In genomic region chr1:205678286-205679111, GRCh38 we compare ENCODE assay signal across 11 cellular contexts. TPM values are rescaled to one million over a fixed set of nuclear protein-coding genes. Genes with fewer than 3 reads are reported as not detected.
DNase-seq lines count a peak whose midpoint lies in the region; ATAC-seq, FAIRE-seq and TF ChIP-seq lines count a peak whose summit lies in the region.
"Had no signal": no experiment of that assay in that cellular context is flagged by ENCODE, and none has a peak within 500 bp of the region (broad histone marks: within the 10 kb centered on the region; RNA-seq: fewer than 3 reads in every experiment).

No MANE protein-coding gene starts in this region.

- no peaks in the 10 kb centered on the region for H3K36me3 Mint-ChIP-seq in activated CD4-positive, alpha-beta T cell treated with anti-CD3 and anti-CD28 coated beads, Interleukin-2, amount 10 ng/mL, durations not matched to agents 7 days and 5 days (ENCODE audit: low read depth)
- H3K36me3 Mint-ChIP-seq in central memory CD8-positive, alpha-beta T cell (ENCODE audit: insufficient read depth), result peaks cover 2% of the 10 kb centered on the region

- ATAC-seq in central memory CD8-positive, alpha-beta T cell (replicated peaks; ENCODE audit: extremely low read depth, poor library complexity, severe bottlenecking), result no peak
- ATAC-seq in HepG2 (peak; percentile 19), GM21825 (IDR thresholded peaks at IDR 0.05; ENCODE audit: unreplicated experiment) (no peak)

- no peak overlapping the region for H3K27ac Mint-ChIP-seq in activated CD4-positive, alpha-beta T cell treated with anti-CD3 and anti-CD28 coated beads, Interleukin-2, amount 10 ng/mL, durations not matched to agents 7 days and 5 days
- H3K27ac Mint-ChIP-seq in central memory CD8-positive, alpha-beta T cell (ENCODE audit: low read depth), result no peak overlapping the region

- peaks cover 32% of the 10 kb centered on the region for H3K27me3 Mint-ChIP-seq in activated CD4-positive, alpha-beta T cell treated with anti-CD3 and anti-CD28 coated beads, Interleukin-2, amount 10 ng/mL, durations not matched to agents 7 days and 5 days
- peaks cover 13% of the 10 kb centered on the region for H3K27me3 Mint-ChIP-seq in central memory CD8-positive, alpha-beta T cell

- peaks cover 0 to 2% of the 10 kb centered on the region in 2 experiments; a peak in 2 of 5 replicates for H3K27me3 ChIP-seq in HepG2 (ENCODE audit: control insufficient read depth in 1 of 2, insufficient read depth in 2 of 2, low read length in 2 of 2)
- H3K27me3 ChIP-seq in testis, result no peaks in the 10 kb centered on the region

- H3K9me3 ChIP-seq in HepG2 (ENCODE audit: low read length), result no peaks in the 10 kb centered on the region
- no peaks in the 10 kb centered on the region for H3K9me3 ChIP-seq in testis

- intact Hi-C loops in HepG2 (cut with micrococcal nuclease; ENCODE audit: unreplicated experiment), result no loop called here
- intact Hi-C loops in testis (cut with DNase I; ENCODE audit: low total_unique reads), result no loop called here

- FAIRE-seq in HepG2 (lab: Jason Lieb, UNC), result no peak

- TF ChIP-seq CTCF in HepG2 (CRISPR knock-in tag; IDR thresholded peaks at IDR 0.05) (no peak), testis (IDR thresholded peaks at IDR 0.05) (no peak)

- no peak overlapping the region for H2AFZ ChIP-seq in HepG2 (ENCODE audit: low read length)

- BruUV-seq in HepG2 (replicated peaks; lab: Mats Ljungman, UMichigan), result no TSS peak

- TF ChIP-seq RAD21 in HepG2 (CRISPR knock-in tag; IDR thresholded peaks at IDR 0.05), result no peak

- H3K4me3 Mint-ChIP-seq in activated CD4-positive, alpha-beta T cell treated with anti-CD3 and anti-CD28 coated beads, Interleukin-2, amount 10 ng/mL, durations not matched to agents 7 days and 5 days, result peak overlapping the region; percentile 73
- peak overlapping the region; percentile 78 for H3K4me3 Mint-ChIP-seq in central memory CD8-positive, alpha-beta T cell

- H3K4me3 ChIP-seq in HepG2 (replicated peaks in 1 of 3; ENCODE audit: insufficient read depth in 1 of 3, low read depth in 2 of 3, low read length in 3 of 3), result peak overlapping the region; percentile 62 to 79 (median 74)
- peak overlapping the region in 1 of 2 donors; percentile 69 for H3K4me3 ChIP-seq in testis

- peak overlapping the region; percentile 96 for H3K4me2 ChIP-seq in HepG2 (ENCODE audit: low read depth, low read length)

- TF ChIP-seq POLR2A in HepG2 (IDR thresholded peaks at IDR 0.05; ENCODE audit: insufficient read depth in 1 of 2, low read depth in 2 of 2, low read length in 2 of 2), result no peak
- TF ChIP-seq POLR2A in testis (IDR thresholded peaks at IDR 0.05), result no peak

- TF ChIP-seq EP300 in HepG2 (IDR thresholded peaks at IDR 0.05; ENCODE audit: low read depth in 2 of 2, low read length in 2 of 2) (no peak), HepG2 (CRISPR knock-in tag; IDR thresholded peaks at IDR 0.05; ENCODE audit: borderline replicate concordance) (no peak)

- no peak for DNase-seq in activated CD4-positive, alpha-beta T cell treated with anti-CD3 and anti-CD28 coated beads, Interleukin-2, amount 10 ng/mL, durations not matched to agents 7 days and 5 days
- no peak for DNase-seq in activated CD4-positive, alpha-beta T cell treated with anti-CD3 and anti-CD28 coated beads for 1 hour
- DNase-seq in central memory CD8-positive, alpha-beta T cell (ENCODE audit: low spot score in 2 of 2), result no peak
- DNase-seq in HepG2 (ENCODE audit: low spot score) (no peak), testis (peak; percentile 64), SHP77 (lab: John Stamatoyannopoulos, UW) (no peak), GM19240 (ENCODE audit: insufficient read length, low spot score) (no peak)
- DNase-seq: cerebellar nuclear complex; NCI-H2081 treated with DMSO at 0.1 percent for 48 hours; stimulated activated CD4-positive, alpha-beta T cell treated with anti-CD3 and anti-CD28 coated beads, Interleukin-1b, Interleukin-23, amount 100 ng/mL, for 48 hours had no signal

- H3K27ac ChIP-seq in HepG2 (ENCODE audit: extremely low read length, insufficient read depth, low read length) (no peak overlapping the region), testis (peak overlapping the region; percentile 39 to 63)

- CTCF ChIA-PET in activated CD4-positive, alpha-beta T cell treated with anti-CD3 and anti-CD28 coated beads, Interleukin-2, amount 10 ng/mL, durations not matched to agents 7 days and 5 days (lab: Charles Lee), result interaction anchor here (1.1 to 2.8 kb wide), 7 partner anchors 10 to 87 kb away, joined by 3 to 13 read pairs (median 8); no protein-coding TSS in a partner anchor
- CTCF ChIA-PET in HepG2 (lab: Yijun Ruan, JAX; ENCODE audit: low intra/inter-chr PET ratio, low total read pairs), result no interaction called here

- H3K9me3 Mint-ChIP-seq in activated CD4-positive, alpha-beta T cell treated with anti-CD3 and anti-CD28 coated beads, Interleukin-2, amount 10 ng/mL, durations not matched to agents 7 days and 5 days, result no peaks in the 10 kb centered on the region
- H3K9me3 Mint-ChIP-seq in central memory CD8-positive, alpha-beta T cell, result no peaks in the 10 kb centered on the region

- H3K36me3 ChIP-seq in HepG2 (replicated peaks in 1 of 2; ENCODE audit: control insufficient read depth in 1 of 2, insufficient read depth in 2 of 2, low read length in 2 of 2) (no peaks in the 10 kb centered on the region; a peak in 1 of 5 replicates), testis (ENCODE audit: low read depth, missing control alignments) (no peaks in the 10 kb centered on the region)

- H4K20me1 ChIP-seq in HepG2 (ENCODE audit: insufficient read depth, low read length), result no peaks in the 10 kb centered on the region

- POLR2A ChIA-PET in activated CD4-positive, alpha-beta T cell treated with anti-CD3 and anti-CD28 coated beads, Interleukin-2, amount 10 ng/mL, durations not matched to agents 7 days and 5 days (lab: Charles Lee), result no interaction called here
- POLR2A ChIA-PET in HepG2 (lab: Yijun Ruan, JAX), result interaction anchor here (0.7 to 4.0 kb wide), 3 partner anchors 9 to 71 kb away, joined by 3 to 16 read pairs (median 3); no protein-coding TSS in a partner anchor

- H3K4me1 Mint-ChIP-seq in activated CD4-positive, alpha-beta T cell treated with anti-CD3 and anti-CD28 coated beads, Interleukin-2, amount 10 ng/mL, durations not matched to agents 7 days and 5 days, result peaks cover 12% of the 10 kb centered on the region
- peaks cover 22% of the 10 kb centered on the region for H3K4me1 Mint-ChIP-seq in central memory CD8-positive, alpha-beta T cell

- H3K4me1 ChIP-seq in HepG2 (ENCODE audit: insufficient read depth, low read length) (peaks cover 71% of the 10 kb centered on the region), testis (peaks cover 22% of the 10 kb centered on the region)

- H3K9ac ChIP-seq in HepG2 (ENCODE audit: insufficient read depth, low read depth, low read length), result peak overlapping the region; percentile 56; the same call in 1 of the 2 replicates

- 18% methylated on average over 9 of the region's 10 CpGs for WGBS in HepG2 (ENCODE audit: low lambda C conversion rate)
- WGBS in testis, 2 donors, result 19 to 20% methylated on average over 8 to 10 of the region's 10 CpGs

- H3K79me2 ChIP-seq in HepG2 (ENCODE audit: insufficient read depth, low read length), result no peaks in the 10 kb centered on the region

- in situ Hi-C loops in HepG2 (cut with HindIII; ENCODE audit: extremely low pct_ligation_motif_present, low pct_unique_long_range_greater_than_20kb), result no loop called here

RNA-seq across cellular contexts. Expression of gene SLC45A3, which starts 1.8 kb away (rescaled TPM):
- total RNA-seq in activated CD4-positive, alpha-beta T cell treated with anti-CD3 and anti-CD28 coated beads, Interleukin-2, amount 10 ng/mL, durations not matched to agents 7 days and 5 days, result under 1 TPM in 1 of 2 experiments, not detected in 1; 0.08 TPM
- total RNA-seq in HepG2 (2016; rRNA removed; fragmentation: Illumina TruSeq; extraction: Trizol) (1.9 and 3.4 TPM in 2 replicates), testis (1 to 10 TPM; 7.3 to 8.9 TPM)
- total RNA-seq in HepG2 (2016; cell fraction: cytosol; rRNA removed; fragmentation: Illumina TruSeq; extraction: Trizol; ENCODE audit: low read depth), result 0.97 and 1.2 TPM in 2 replicates
- total RNA-seq in HepG2 (2016; cell fraction: insoluble cytoplasmic fraction; rRNA removed; fragmentation: Illumina TruSeq; extraction: Trizol), result 1.8 and 4.0 TPM in 2 replicates
- 2.7 and 3.3 TPM in 2 replicates for total RNA-seq in HepG2 (2016; cell fraction: membrane; rRNA removed; fragmentation: Illumina TruSeq; extraction: Trizol)
- total RNA-seq in HepG2 (2016; cell fraction: nucleus; rRNA removed; fragmentation: Illumina TruSeq; extraction: Trizol), result 2.3 and 3.7 TPM in 2 replicates
- polyA plus RNA-seq in HepG2 (2011; rRNA removed) (4.1 and 7.3 TPM in 2 replicates), testis (ENCODE audit: insufficient read depth, low read depth, low replicate concordance) (4.5 TPM)
- 4.4 TPM in 2 replicates for polyA plus RNA-seq in HepG2 (2011; cell fraction: cytosol; rRNA removed)
- 7.3 and 8.6 TPM in 2 replicates for polyA plus RNA-seq in HepG2 (2011; cell fraction: nucleus; rRNA removed)
- polyA plus RNA-seq in HepG2 (2012), result 4.0 and 4.7 TPM in 2 replicates
- polyA plus RNA-seq in HepG2 (2016; cell fraction: cytosol; fragmentation: Illumina TruSeq; extraction: Trizol; ENCODE audit: low read depth), result 0.65 and 0.73 TPM in 2 replicates
- 2.0 and 2.1 TPM in 2 replicates for polyA plus RNA-seq in HepG2 (2016; cell fraction: insoluble cytoplasmic fraction; fragmentation: Illumina TruSeq; extraction: Trizol; ENCODE audit: low read depth)
- 2.1 TPM in 2 replicates for polyA plus RNA-seq in HepG2 (2016; cell fraction: membrane; fragmentation: Illumina TruSeq; extraction: Trizol; ENCODE audit: low read depth)
- 5.1 and 6.0 TPM in 2 replicates for polyA plus RNA-seq in HepG2 (2016; cell fraction: nucleus; fragmentation: Illumina TruSeq; extraction: Trizol; ENCODE audit: insufficient read depth, low read depth)
- 1.8 and 9.9 TPM in 2 replicates for polyA minus RNA-seq in HepG2 (2011; rRNA and poly(A)+ RNA removed; ENCODE audit: low replicate concordance)
- 3.3 and 3.4 TPM in 2 replicates for polyA minus RNA-seq in HepG2 (2011; cell fraction: cytosol; rRNA and poly(A)+ RNA removed)
- 2.5 and 2.7 TPM in 2 replicates for polyA minus RNA-seq in HepG2 (2011; cell fraction: nucleus; rRNA and poly(A)+ RNA removed)

RNA-seq across cellular contexts. Expression of gene ELK4, which starts 46.7 kb away (rescaled TPM):
- 100 to 1,000 TPM in 1 of 2 experiments, 10 to 100 TPM in 1; 99.4 to 103 TPM for total RNA-seq in activated CD4-positive, alpha-beta T cell treated with anti-CD3 and anti-CD28 coated beads, Interleukin-2, amount 10 ng/mL, durations not matched to agents 7 days and 5 days
- total RNA-seq in HepG2 (2016; rRNA removed; fragmentation: Illumina TruSeq; extraction: Trizol) (13.1 and 15.0 TPM in 2 replicates), testis (10 to 100 TPM; 20.5 to 25.4 TPM)
- total RNA-seq in HepG2 (2016; cell fraction: cytosol; rRNA removed; fragmentation: Illumina TruSeq; extraction: Trizol; ENCODE audit: low read depth), result 17.4 and 18.2 TPM in 2 replicates
- total RNA-seq in HepG2 (2016; cell fraction: insoluble cytoplasmic fraction; rRNA removed; fragmentation: Illumina TruSeq; extraction: Trizol), result 12.5 and 14.4 TPM in 2 replicates
- total RNA-seq in HepG2 (2016; cell fraction: membrane; rRNA removed; fragmentation: Illumina TruSeq; extraction: Trizol), result 27.6 and 35.3 TPM in 2 replicates
- 14.7 and 15.8 TPM in 2 replicates for total RNA-seq in HepG2 (2016; cell fraction: nucleus; rRNA removed; fragmentation: Illumina TruSeq; extraction: Trizol)
- polyA plus RNA-seq in HepG2 (2011; rRNA removed) (6.8 and 8.3 TPM in 2 replicates), testis (ENCODE audit: insufficient read depth, low read depth, low replicate concordance) (20.4 TPM)
- 2.3 and 3.5 TPM in 2 replicates for polyA plus RNA-seq in HepG2 (2011; cell fraction: cytosol; rRNA removed)
- 11.0 and 12.1 TPM in 2 replicates for polyA plus RNA-seq in HepG2 (2011; cell fraction: nucleus; rRNA removed)
- polyA plus RNA-seq in HepG2 (2012), result 9.9 and 11.2 TPM in 2 replicates
- 9.0 and 9.8 TPM in 2 replicates for polyA plus RNA-seq in HepG2 (2016; cell fraction: cytosol; fragmentation: Illumina TruSeq; extraction: Trizol; ENCODE audit: low read depth)
- 12.2 TPM in 2 replicates for polyA plus RNA-seq in HepG2 (2016; cell fraction: insoluble cytoplasmic fraction; fragmentation: Illumina TruSeq; extraction: Trizol; ENCODE audit: low read depth)
- 15.0 TPM in 2 replicates for polyA plus RNA-seq in HepG2 (2016; cell fraction: membrane; fragmentation: Illumina TruSeq; extraction: Trizol; ENCODE audit: low read depth)
- polyA plus RNA-seq in HepG2 (2016; cell fraction: nucleus; fragmentation: Illumina TruSeq; extraction: Trizol; ENCODE audit: insufficient read depth, low read depth), result 20.1 and 20.3 TPM in 2 replicates
- 12.0 and 30.8 TPM in 2 replicates for polyA minus RNA-seq in HepG2 (2011; rRNA and poly(A)+ RNA removed; ENCODE audit: low replicate concordance)
- polyA minus RNA-seq in HepG2 (2011; cell fraction: cytosol; rRNA and poly(A)+ RNA removed), result 11.9 and 12.8 TPM in 2 replicates
- 21.0 and 22.3 TPM in 2 replicates for polyA minus RNA-seq in HepG2 (2011; cell fraction: nucleus; rRNA and poly(A)+ RNA removed)
